20 cellular contexts compared by ENCODE assay signal in the genomic region with DNA sequence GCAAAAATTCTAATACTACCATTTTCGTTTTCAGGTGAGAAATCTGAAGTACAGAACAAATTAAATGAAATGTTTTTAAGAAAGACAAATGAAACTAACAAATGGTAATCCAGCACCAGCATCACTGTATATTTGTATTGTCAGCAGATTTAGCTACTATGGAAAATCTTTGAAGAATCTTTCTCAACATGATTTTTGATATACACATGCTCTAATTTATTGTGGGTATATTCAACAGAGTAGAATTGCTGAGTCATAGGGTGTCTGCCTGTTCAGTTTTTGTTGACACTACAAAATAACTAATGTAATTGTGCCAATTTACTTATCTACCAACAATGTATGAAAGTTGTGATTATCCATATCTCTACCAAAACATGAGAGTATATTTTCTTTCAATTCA.
DNase-seq lines count a peak whose midpoint lies in the region; ATAC-seq, FAIRE-seq and TF ChIP-seq lines count a peak whose summit lies in the region.
"Had no signal": no experiment of that assay in that cellular context is flagged by ENCODE, and none has a peak within 500 bp of the region (broad histone marks: within the 10 kb centered on the region; RNA-seq: fewer than 3 reads in every experiment).

No MANE protein-coding gene starts in this region.

- H3K36me3 ChIP-seq in SK-N-SH (replicated peaks in 1 of 2; ENCODE audit: control insufficient read depth in 1 of 2, insufficient read depth in 2 of 2, low read length in 1 of 2) (no peaks in the 10 kb centered on the region), K562 (ENCODE audit: control insufficient read depth, insufficient read depth, low read length) (no peaks in the 10 kb centered on the region), small intestine (ENCODE audit: control insufficient read depth in 2 of 2, insufficient read depth in 2 of 2, low read length in 2 of 2) (no peaks in the 10 kb centered on the region)

- H3K4me1 ChIP-seq in SK-N-SH (ENCODE audit: control insufficient read depth in 1 of 2, insufficient read depth in 2 of 2, low read depth in 1 of 2, low read length in 1 of 2): no peaks in the 10 kb centered on the region; a peak in 1 of 4 replicates
- H3K4me1 ChIP-seq in K562 (replicated peaks in 1 of 2; ENCODE audit: control insufficient read depth in 2 of 2, insufficient read depth in 2 of 2, low read length in 2 of 2): no peaks in the 10 kb centered on the region
- H3K4me1 ChIP-seq in small intestine (ENCODE audit: control insufficient read depth in 2 of 2, insufficient read depth in 1 of 2, low read depth in 1 of 2, low read length in 1 of 2): no peaks in the 10 kb centered on the region

- H3K9me1 ChIP-seq in K562 (ENCODE audit: control insufficient read depth, insufficient read depth, low read length): no peaks in the 10 kb centered on the region

- in situ Hi-C loops in K562 (cut with MboI): no loop called here

- TF ChIP-seq EP300 in SK-N-SH (IDR thresholded peaks at IDR 0.05; ENCODE audit: borderline replicate concordance in 1 of 2, low read depth in 1 of 2, low read length in 1 of 2) (no peak), K562 (IDR thresholded peaks at IDR 0.05; ENCODE audit: low read length) (no peak)

- H3K9me2 ChIP-seq in SK-N-SH: no peaks in the 10 kb centered on the region

- H3K27ac ChIP-seq in SK-N-SH (ENCODE audit: low read depth in 2 of 2, low read length in 1 of 2) (no peak overlapping the region; a peak in 1 of 4 replicates), K562 (ENCODE audit: extremely low read depth, low read depth, low read length) (no peak overlapping the region), small intestine (ENCODE audit: low read depth in 1 of 2, low read length in 1 of 2) (no peak overlapping the region)
- H3K27ac ChIP-seq: 22Rv1, KMS-11 had no signal

- no peak for DNase-seq in SK-N-SH
- peak; percentile 13 for DNase-seq in NCI-H460 (ENCODE audit: extremely low read depth, low read depth)
- DNase-seq in K562 (ENCODE audit: extremely low read depth in 1 of 4, low spot score in 3 of 4): no peak
- no peak for DNase-seq in small intestine
- DNase-seq in AG08396 (ENCODE audit: low spot score): no peak
- no peak for DNase-seq in NAMALWA (ENCODE audit: low spot score)
- DNase-seq: ACHN, Calu3, H9, NCI-H1092 treated with DMSO at 0.1 percent for 48 hours, NCI-H1436, NCI-H187, NCI-H2081 treated with DMSO at 0.1 percent for 48 hours, NCI-H526 had no signal

- CTCF ChIA-PET in SK-N-SH (lab: Yijun Ruan, JAX) (interaction anchor here (1.0 kb wide), 1 partner anchor 47 kb away, joined by 3 read pairs; no protein-coding TSS in a partner anchor), K562 (lab: Yijun Ruan, JAX; ENCODE audit: low intra/inter-chr PET ratio) (no interaction called here)

- TF ChIP-seq POLR2A in K562 (conservative IDR thresholded peaks at IDR 0.05): no peak

- POLR2A ChIA-PET in SK-N-SH (lab: Yijun Ruan, JAX) (no interaction called here), K562 (lab: Yijun Ruan, JAX) (no interaction called here)

- H4K20me1 ChIP-seq in SK-N-SH (ENCODE audit: insufficient read depth) (no peaks in the 10 kb centered on the region), K562 (replicated peaks; ENCODE audit: control insufficient read depth, insufficient read depth, low read length) (no peaks in the 10 kb centered on the region)

- no peak overlapping the region for H2AFZ ChIP-seq in SK-N-SH (ENCODE audit: low read depth)
- no peak overlapping the region for H2AFZ ChIP-seq in K562 (ENCODE audit: low read depth, low read length)

- H3K27me3 ChIP-seq in SK-N-SH (ENCODE audit: insufficient read depth) (no peaks in the 10 kb centered on the region), K562 (ENCODE audit: control insufficient read depth in 2 of 2, insufficient read depth in 2 of 2, low read length in 2 of 2) (no peaks in the 10 kb centered on the region), small intestine (ENCODE audit: control insufficient read depth in 2 of 2, insufficient read depth in 2 of 2, low read length in 2 of 2) (no peaks in the 10 kb centered on the region)

- H3K4me2 ChIP-seq in SK-N-SH (no peak overlapping the region), K562 (ENCODE audit: insufficient read depth, low read length) (no peak overlapping the region)
- H3K4me2 ChIP-seq: KMS-11 had no signal

- H3K79me2 ChIP-seq in SK-N-SH (ENCODE audit: insufficient read depth): no peaks in the 10 kb centered on the region
- H3K79me2 ChIP-seq in K562 (ENCODE audit: control insufficient read depth, insufficient read depth, low read length): no peaks in the 10 kb centered on the region

- TF ChIP-seq RAD21 in SK-N-SH (IDR thresholded peaks at IDR 0.05; ENCODE audit: low read length) (no peak), K562 (CRISPR knock-in tag; conservative IDR thresholded peaks at IDR 0.05 in 1 of 2, IDR thresholded peaks at IDR 0.05 in 1 of 2) (no peak)

- no peak for ATAC-seq in SK-N-SH treated with all-trans-retinoic acid at 6 μM for 48 hours
- no peak for ATAC-seq in K562
- no peak for ATAC-seq in GM21717 (IDR thresholded peaks at IDR 0.05; ENCODE audit: unreplicated experiment)

- H3K4me3 ChIP-seq in SK-N-SH (ENCODE audit: low read depth in 2 of 2, low read length in 1 of 2) (no peak overlapping the region), K562 (no peak overlapping the region), small intestine (ENCODE audit: low read depth in 1 of 2, low read length in 2 of 2) (no peak overlapping the region)

- intact Hi-C loops in K562 (cut with micrococcal nuclease): no loop called here

- FAIRE-seq in K562 (lab: Jason Lieb, UNC) (no peak), small intestine (lab: Jason Lieb, UNC) (peak; percentile 10)
- FAIRE-seq: GM19239, HTR-8/SVneo had no signal

- 8% methylated on average over 1 of the region's 1 CpG for WGBS in SK-N-SH (ENCODE audit: low lambda C conversion rate)
- 0% methylated on average over 1 of the region's 1 CpG for WGBS in K562 (ENCODE audit: insufficient coverage, low coverage, missing lambda C conversion rate)
- WGBS in small intestine, 3 donors: 18 to 54% (median 33%) methylated on average over 1 of the region's 1 CpG

- TF ChIP-seq CTCF in SK-N-SH (IDR thresholded peaks at IDR 0.05) (no peak), K562 (IDR thresholded peaks at IDR 0.05 in 2 of 3, conservative IDR thresholded peaks at IDR 0.05 in 1 of 3; ENCODE audit: insufficient read depth in 2 of 3, low read depth in 1 of 3, low read length in 3 of 3) (no peak)

- H3K9ac ChIP-seq in SK-N-SH (no peak overlapping the region), K562 (ENCODE audit: insufficient read depth in 1 of 2, low read depth in 2 of 2, low read length in 2 of 2) (no peak overlapping the region)
- H3K9ac ChIP-seq: KMS-11 had no signal

- no TSS peak for BruUV-seq in K562 (replicated peaks; lab: Mats Ljungman, UMichigan)

- H3K9me3 ChIP-seq in SK-N-SH (no peaks in the 10 kb centered on the region), K562 (replicated peaks; ENCODE audit: control insufficient read depth, insufficient read depth, low read depth, low read length) (peaks cover 2% of the 10 kb centered on the region; the same call in 1 of the 2 replicates), small intestine (ENCODE audit: control insufficient read depth, low read depth) (no peaks in the 10 kb centered on the region)

- no peaks in the 10 kb centered on the region for H3F3A ChIP-seq in SK-N-SH (replicated peaks; ENCODE audit: insufficient read depth)

TF ChIP-seq in SK-N-SH treated with all-trans-retinoic acid at 6 μM for 48 hours, 23 proteins besides CTCF, POLR2A, EP300 and RAD21 (continues in another document):
- TF ChIP-seq RARB (CRISPR knock-in tag; IDR thresholded peaks at IDR 0.05) (no peak), ZNF565 (CRISPR knock-in tag; conservative IDR thresholded peaks at IDR 0.05; ENCODE audit: low read depth) (no peak)
- TF ChIP-seq, protein P1, sequence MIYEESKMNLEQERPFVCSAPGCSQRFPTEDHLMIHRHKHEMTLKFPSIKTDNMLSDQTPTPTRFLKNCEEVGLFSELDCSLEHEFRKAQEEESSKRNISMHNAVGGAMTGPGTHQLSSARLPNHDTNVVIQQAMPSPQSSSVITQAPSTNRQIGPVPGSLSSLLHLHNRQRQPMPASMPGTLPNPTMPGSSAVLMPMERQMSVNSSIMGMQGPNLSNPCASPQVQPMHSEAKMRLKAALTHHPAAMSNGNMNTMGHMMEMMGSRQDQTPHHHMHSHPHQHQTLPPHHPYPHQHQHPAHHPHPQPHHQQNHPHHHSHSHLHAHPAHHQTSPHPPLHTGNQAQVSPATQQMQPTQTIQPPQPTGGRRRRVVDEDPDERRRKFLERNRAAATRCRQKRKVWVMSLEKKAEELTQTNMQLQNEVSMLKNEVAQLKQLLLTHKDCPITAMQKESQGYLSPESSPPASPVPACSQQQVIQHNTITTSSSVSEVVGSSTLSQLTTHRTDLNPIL (CRISPR knock-in tag; IDR thresholded peaks at IDR 0.05; ENCODE audit: low read depth): no peak

TF ChIP-seq in SK-N-SH, 30 proteins besides CTCF, POLR2A, EP300 and RAD21 (continues in another document):
- TF ChIP-seq, protein P2, sequence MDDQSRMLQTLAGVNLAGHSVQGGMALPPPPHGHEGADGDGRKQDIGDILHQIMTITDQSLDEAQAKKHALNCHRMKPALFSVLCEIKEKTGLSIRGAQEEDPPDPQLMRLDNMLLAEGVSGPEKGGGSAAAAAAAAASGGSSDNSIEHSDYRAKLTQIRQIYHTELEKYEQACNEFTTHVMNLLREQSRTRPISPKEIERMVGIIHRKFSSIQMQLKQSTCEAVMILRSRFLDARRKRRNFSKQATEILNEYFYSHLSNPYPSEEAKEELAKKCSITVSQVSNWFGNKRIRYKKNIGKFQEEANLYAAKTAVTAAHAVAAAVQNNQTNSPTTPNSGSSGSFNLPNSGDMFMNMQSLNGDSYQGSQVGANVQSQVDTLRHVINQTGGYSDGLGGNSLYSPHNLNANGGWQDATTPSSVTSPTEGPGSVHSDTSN (IDR thresholded peaks at IDR 0.05): no peak

TF ChIP-seq in K562, 482 proteins besides CTCF, POLR2A, EP300 and RAD21 (continues in another document):
- TF ChIP-seq SP2 (IDR thresholded peaks at IDR 0.05; ENCODE audit: extremely low read depth, low read depth, low read length, poor library complexity, severe bottlenecking): no peak
- peak; percentile 32; the same call in 1 of the 2 replicates for TF ChIP-seq NFE2 (IDR thresholded peaks at IDR 0.05; ENCODE audit: low read depth)
- TF ChIP-seq C11orf30 (IDR thresholded peaks at IDR 0.05; ENCODE audit: low read depth): peak; percentile 55
- TF ChIP-seq MAFG (tag; conservative IDR thresholded peaks at IDR 0.05): peak; percentile 77
- TF ChIP-seq ZNF316 (IDR thresholded peaks at IDR 0.05): peak; percentile 87
- TF ChIP-seq NFE2L1 (tag; IDR thresholded peaks at IDR 0.05; ENCODE audit: borderline replicate concordance, low read depth): peak; percentile 54; the same call in 1 of the 2 replicates
- no peak for TF ChIP-seq ZNF239 (CRISPR knock-in tag; IDR thresholded peaks at IDR 0.05)
- TF ChIP-seq ZNF445 (CRISPR knock-in tag; IDR thresholded peaks at IDR 0.05; ENCODE audit: low read depth): no peak
- peak; percentile 83 for TF ChIP-seq MAFK (IDR thresholded peaks at IDR 0.05; ENCODE audit: low read length)
- TF ChIP-seq NFATC3 (IDR thresholded peaks at IDR 0.05): no peak
- TF ChIP-seq CBX3 (IDR thresholded peaks at IDR 0.05; ENCODE audit: borderline replicate concordance in 1 of 2, low read length in 2 of 2): no peak
- no peak for TF ChIP-seq IFI16 (CRISPR knock-in tag; IDR thresholded peaks at IDR 0.05)
